In the genomic region with DNA sequence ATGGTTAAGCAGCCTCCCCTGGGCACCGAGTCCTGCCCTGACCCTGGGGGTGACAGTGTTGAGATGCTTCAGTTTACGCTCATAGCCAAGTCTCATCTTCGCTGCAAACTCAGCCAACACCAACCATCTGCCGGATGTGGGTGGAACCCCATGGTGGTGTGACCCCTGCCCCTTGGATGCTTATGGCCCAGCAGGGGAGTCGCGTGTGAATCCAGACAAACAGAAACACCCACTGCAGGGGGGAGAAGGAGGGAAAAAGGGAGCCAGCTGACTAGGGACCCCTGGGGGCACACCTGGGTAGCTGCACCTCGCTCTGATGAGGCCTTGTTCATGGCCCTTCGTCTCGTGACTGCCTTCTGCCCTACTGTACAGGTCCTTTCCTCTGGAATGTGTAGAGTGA, we compare ENCODE assay signal across 1 cellular context.
TF ChIP-seq lines count a peak whose summit lies in the region.

No MANE protein-coding gene starts in this region.

TF ChIP-seq in H1, 55 proteins besides CTCF, POLR2A, EP300 and RAD21:
- TF ChIP-seq GABPA (IDR thresholded peaks at IDR 0.05; ENCODE audit: borderline replicate concordance, insufficient read depth, low read length), result no peak
- TF ChIP-seq SUZ12 (IDR thresholded peaks at IDR 0.05; ENCODE audit: low read length), result no peak
- no peak for TF ChIP-seq KDM5A (IDR thresholded peaks at IDR 0.05; ENCODE audit: low read length)
- TF ChIP-seq RXRA (IDR thresholded peaks at IDR 0.05; ENCODE audit: insufficient read depth, low read depth, low read length), result 0 out of 2 replicates have a peak, but pooled peaks have one; percentile 21
- TF ChIP-seq, protein P1, sequence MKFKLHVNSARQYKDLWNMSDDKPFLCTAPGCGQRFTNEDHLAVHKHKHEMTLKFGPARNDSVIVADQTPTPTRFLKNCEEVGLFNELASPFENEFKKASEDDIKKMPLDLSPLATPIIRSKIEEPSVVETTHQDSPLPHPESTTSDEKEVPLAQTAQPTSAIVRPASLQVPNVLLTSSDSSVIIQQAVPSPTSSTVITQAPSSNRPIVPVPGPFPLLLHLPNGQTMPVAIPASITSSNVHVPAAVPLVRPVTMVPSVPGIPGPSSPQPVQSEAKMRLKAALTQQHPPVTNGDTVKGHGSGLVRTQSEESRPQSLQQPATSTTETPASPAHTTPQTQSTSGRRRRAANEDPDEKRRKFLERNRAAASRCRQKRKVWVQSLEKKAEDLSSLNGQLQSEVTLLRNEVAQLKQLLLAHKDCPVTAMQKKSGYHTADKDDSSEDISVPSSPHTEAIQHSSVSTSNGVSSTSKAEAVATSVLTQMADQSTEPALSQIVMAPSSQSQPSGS (IDR thresholded peaks at IDR 0.05; ENCODE audit: low read length), result no peak
TF ChIP-seq in H1: peak in this region for 1.
